11 cellular contexts compared by ENCODE assay signal in the genomic region with DNA sequence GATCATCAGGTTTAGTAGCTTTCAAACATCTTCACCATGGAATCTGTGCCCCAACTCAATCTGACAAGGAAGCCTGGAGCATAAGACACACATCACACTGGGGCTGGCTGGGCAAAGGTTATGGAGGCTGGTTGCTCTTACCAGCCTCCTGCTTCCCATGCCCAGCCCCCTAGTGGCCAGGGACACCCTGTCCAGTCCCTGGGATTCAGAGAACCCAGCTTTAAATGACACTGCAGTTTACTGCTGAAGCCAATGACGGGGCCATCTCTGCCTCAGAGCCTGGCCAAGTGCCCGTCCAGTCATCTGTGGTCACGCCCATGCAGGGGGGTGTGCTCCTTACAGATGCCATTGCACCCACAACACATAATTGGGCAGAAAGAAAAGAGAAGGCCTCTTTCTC.
DNase-seq lines count a peak whose midpoint lies in the region; ATAC-seq, FAIRE-seq and TF ChIP-seq lines count a peak whose summit lies in the region.
"Had no signal": no experiment of that assay in that cellular context is flagged by ENCODE, and none has a peak within 500 bp of the region (broad histone marks: within the 10 kb centered on the region; RNA-seq: fewer than 3 reads in every experiment).

No MANE protein-coding gene starts in this region.

- no peaks in the 10 kb centered on the region for H3K36me3 Mint-ChIP-seq in stimulated activated memory B cell treated with anti-CD40 and anti-IgM and Interleukin-4, amounts not matched to agents 10 μg/mL and 1 μg/mL and 100 μg/mL, for 72 hours
- H3K36me3 Mint-ChIP-seq: natural killer cell had no signal

- no peaks in the 10 kb centered on the region for H3K4me1 Mint-ChIP-seq in stimulated activated memory B cell treated with anti-CD40 and anti-IgM and Interleukin-4, amounts not matched to agents 10 μg/mL and 1 μg/mL and 100 μg/mL, for 72 hours
- H3K4me1 Mint-ChIP-seq: natural killer cell had no signal

- H3K27me3 Mint-ChIP-seq in stimulated activated memory B cell treated with anti-CD40 and anti-IgM and Interleukin-4, amounts not matched to agents 10 μg/mL and 1 μg/mL and 100 μg/mL, for 72 hours, result peaks cover 9% of the 10 kb centered on the region

- H3K27ac Mint-ChIP-seq in stimulated activated memory B cell treated with anti-CD40 and anti-IgM and Interleukin-4, amounts not matched to agents 10 μg/mL and 1 μg/mL and 100 μg/mL, for 72 hours, result no peak overlapping the region
- H3K27ac Mint-ChIP-seq: natural killer cell had no signal

- no peak overlapping the region for H3K4me3 Mint-ChIP-seq in stimulated activated memory B cell treated with anti-CD40 and anti-IgM and Interleukin-4, amounts not matched to agents 10 μg/mL and 1 μg/mL and 100 μg/mL, for 72 hours
- H3K4me3 Mint-ChIP-seq: natural killer cell had no signal

- no peak for FAIRE-seq in small intestine (lab: Jason Lieb, UNC)

- H3K4me3 ChIP-seq in NB4 (ENCODE audit: low read depth, low read length), result no peak overlapping the region
- H3K4me3 ChIP-seq in esophagus squamous epithelium, result no peak overlapping the region
- no peak overlapping the region for H3K4me3 ChIP-seq in small intestine (ENCODE audit: low read depth in 1 of 2, low read length in 2 of 2)

- H3K27me3 ChIP-seq in esophagus squamous epithelium, result peaks cover 0 to 36% (median 0%) of the 10 kb centered on the region in 4 donors
- H3K27me3 ChIP-seq in small intestine (ENCODE audit: control insufficient read depth in 2 of 2, insufficient read depth in 2 of 2, low read length in 2 of 2), result no peaks in the 10 kb centered on the region

- no peak overlapping the region for H3K27ac ChIP-seq in esophagus squamous epithelium
- H3K27ac ChIP-seq in small intestine (ENCODE audit: low read depth in 1 of 2, low read length in 1 of 2), result no peak overlapping the region

- no peaks in the 10 kb centered on the region for H3K4me1 ChIP-seq in esophagus squamous epithelium
- H3K4me1 ChIP-seq in small intestine (ENCODE audit: control insufficient read depth in 2 of 2, insufficient read depth in 1 of 2, low read depth in 1 of 2, low read length in 1 of 2), result no peaks in the 10 kb centered on the region

- H3K9me3 ChIP-seq in esophagus squamous epithelium (no peaks in the 10 kb centered on the region), small intestine (ENCODE audit: control insufficient read depth, low read depth) (no peaks in the 10 kb centered on the region)

- no peaks in the 10 kb centered on the region for H3K36me3 ChIP-seq in esophagus squamous epithelium
- no peaks in the 10 kb centered on the region for H3K36me3 ChIP-seq in small intestine (ENCODE audit: control insufficient read depth in 2 of 2, insufficient read depth in 2 of 2, low read length in 2 of 2)

- H3K9me3 Mint-ChIP-seq in stimulated activated memory B cell treated with anti-CD40 and anti-IgM and Interleukin-4, amounts not matched to agents 10 μg/mL and 1 μg/mL and 100 μg/mL, for 72 hours, result no peaks in the 10 kb centered on the region
- H3K9me3 Mint-ChIP-seq: natural killer cell had no signal

- DNase-seq in NCI-H748 (lab: John Stamatoyannopoulos, UW; ENCODE audit: unreplicated experiment) (peak; percentile 40), NCI-H748 treated with DMSO at 0.1 percent for 48 hours (lab: John Stamatoyannopoulos, UW) (no peak), NB4 (ENCODE audit: low read depth) (peak; percentile 37), esophagus squamous epithelium (lab: John Stamatoyannopoulos, UW) (no peak), small intestine (peak; percentile 85), NCI-H526 treated with DMSO at 0.1 percent for 48 hours (lab: John Stamatoyannopoulos, UW) (no peak)
- no peak for DNase-seq in central memory CD4-positive, alpha-beta T cell
- DNase-seq: natural killer cell; NCI-H1048; stimulated activated CD4-positive, alpha-beta T cell treated with anti-CD3 and anti-CD28 coated beads, Interleukin-4, amount 100 ng/mL, for 1 hour had no signal

- WGBS in esophagus squamous epithelium, 2 donors, result 63 to 72% methylated on average over 2 of the region's 3 CpGs
- WGBS in small intestine, 3 donors, result 30 to 71% (median 54%) methylated on average over 3 of the region's 3 CpGs

- no peak for ATAC-seq in stimulated activated memory B cell treated with anti-CD40 and anti-IgM and Interleukin-4, amounts not matched to agents 10 μg/mL and 1 μg/mL and 100 μg/mL, for 72 hours

- intact Hi-C loops in esophagus squamous epithelium (cut with DNase I), result no loop called here

- TF ChIP-seq CTCF in NB4 (IDR thresholded peaks at IDR 0.05; ENCODE audit: low read depth, low read length), result peak; percentile 28
- TF ChIP-seq CTCF in esophagus squamous epithelium (IDR thresholded peaks at IDR 0.05), result peak in 4 of 6 experiments; percentile 11 to 61 (median 28)

- TF ChIP-seq POLR2A in NB4 (IDR thresholded peaks at IDR 0.05; ENCODE audit: extremely low read depth, insufficient read length) (no peak), esophagus squamous epithelium (IDR thresholded peaks at IDR 0.05) (no peak)

Comparison
In these comparisons a context has a peak if more than half of its experiments do, and no peak if none do; other contexts are left out.
1. DNase-seq: peak in NCI-H748 (single experiment), NB4 (single experiment) and small intestine (single experiment); none in NCI-H748 treated with DMSO at 0.1 percent for 48 hours (single experiment), esophagus squamous epithelium (single experiment), central memory CD4-positive, alpha-beta T cell (single experiment) and NCI-H526 treated with DMSO at 0.1 percent for 48 hours (single experiment).